1 cellular context compared by ENCODE assay signal in genomic region chr5:69331528-69332445, GRCh38.
TF ChIP-seq lines count a peak whose summit lies in the region.

No MANE protein-coding gene starts in this region.

TF ChIP-seq in HepG2, 621 proteins besides CTCF, POLR2A, EP300 and RAD21 (continued from another document):
- peak; percentile 48; the same call in 1 of the 2 replicates for TF ChIP-seq HMGXB3 (CRISPR knock-in tag; IDR thresholded peaks at IDR 0.05; ENCODE audit: borderline replicate concordance)
- TF ChIP-seq, protein P1, sequence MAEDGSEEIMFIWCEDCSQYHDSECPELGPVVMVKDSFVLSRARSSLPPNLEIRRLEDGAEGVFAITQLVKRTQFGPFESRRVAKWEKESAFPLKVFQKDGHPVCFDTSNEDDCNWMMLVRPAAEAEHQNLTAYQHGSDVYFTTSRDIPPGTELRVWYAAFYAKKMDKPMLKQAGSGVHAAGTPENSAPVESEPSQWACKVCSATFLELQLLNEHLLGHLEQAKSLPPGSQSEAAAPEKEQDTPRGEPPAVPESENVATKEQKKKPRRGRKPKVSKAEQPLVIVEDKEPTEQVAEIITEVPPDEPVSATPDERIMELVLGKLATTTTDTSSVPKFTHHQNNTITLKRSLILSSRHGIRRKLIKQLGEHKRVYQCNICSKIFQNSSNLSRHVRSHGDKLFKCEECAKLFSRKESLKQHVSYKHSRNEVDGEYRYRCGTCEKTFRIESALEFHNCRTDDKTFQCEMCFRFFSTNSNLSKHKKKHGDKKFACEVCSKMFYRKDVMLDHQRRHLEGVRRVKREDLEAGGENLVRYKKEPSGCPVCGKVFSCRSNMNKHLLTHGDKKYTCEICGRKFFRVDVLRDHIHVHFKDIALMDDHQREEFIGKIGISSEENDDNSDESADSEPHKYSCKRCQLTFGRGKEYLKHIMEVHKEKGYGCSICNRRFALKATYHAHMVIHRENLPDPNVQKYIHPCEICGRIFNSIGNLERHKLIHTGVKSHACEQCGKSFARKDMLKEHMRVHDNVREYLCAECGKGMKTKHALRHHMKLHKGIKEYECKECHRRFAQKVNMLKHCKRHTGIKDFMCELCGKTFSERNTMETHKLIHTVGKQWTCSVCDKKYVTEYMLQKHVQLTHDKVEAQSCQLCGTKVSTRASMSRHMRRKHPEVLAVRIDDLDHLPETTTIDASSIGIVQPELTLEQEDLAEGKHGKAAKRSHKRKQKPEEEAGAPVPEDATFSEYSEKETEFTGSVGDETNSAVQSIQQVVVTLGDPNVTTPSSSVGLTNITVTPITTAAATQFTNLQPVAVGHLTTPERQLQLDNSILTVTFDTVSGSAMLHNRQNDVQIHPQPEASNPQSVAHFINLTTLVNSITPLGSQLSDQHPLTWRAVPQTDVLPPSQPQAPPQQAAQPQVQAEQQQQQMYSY (CRISPR knock-in tag; IDR thresholded peaks at IDR 0.05), result 0 out of 2 replicates have a peak, but pooled peaks have one; percentile 12
- TF ChIP-seq ATF1 (CRISPR knock-in tag; IDR thresholded peaks at IDR 0.05), result 0 out of 2 replicates have a peak, but pooled peaks have one; percentile 47
- TF ChIP-seq SNRNP70 (IDR thresholded peaks at IDR 0.05; ENCODE audit: low read depth, low read length), result no peak
- TF ChIP-seq ZNF703 (CRISPR knock-in tag; IDR thresholded peaks at IDR 0.05; ENCODE audit: borderline replicate concordance), result 0 out of 2 replicates have a peak, but pooled peaks have one; percentile 3
- no peak for TF ChIP-seq FOXA1 (IDR thresholded peaks at IDR 0.05)
- TF ChIP-seq FOXA1 (CRISPR knock-in tag; IDR thresholded peaks at IDR 0.05), result peak; percentile 48
- TF ChIP-seq, protein P2, sequence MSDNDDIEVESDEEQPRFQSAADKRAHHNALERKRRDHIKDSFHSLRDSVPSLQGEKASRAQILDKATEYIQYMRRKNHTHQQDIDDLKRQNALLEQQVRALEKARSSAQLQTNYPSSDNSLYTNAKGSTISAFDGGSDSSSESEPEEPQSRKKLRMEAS (IDR thresholded peaks at IDR 0.05), result 0 out of 2 replicates have a peak, but pooled peaks have one; percentile 23
- TF ChIP-seq, protein P3, sequence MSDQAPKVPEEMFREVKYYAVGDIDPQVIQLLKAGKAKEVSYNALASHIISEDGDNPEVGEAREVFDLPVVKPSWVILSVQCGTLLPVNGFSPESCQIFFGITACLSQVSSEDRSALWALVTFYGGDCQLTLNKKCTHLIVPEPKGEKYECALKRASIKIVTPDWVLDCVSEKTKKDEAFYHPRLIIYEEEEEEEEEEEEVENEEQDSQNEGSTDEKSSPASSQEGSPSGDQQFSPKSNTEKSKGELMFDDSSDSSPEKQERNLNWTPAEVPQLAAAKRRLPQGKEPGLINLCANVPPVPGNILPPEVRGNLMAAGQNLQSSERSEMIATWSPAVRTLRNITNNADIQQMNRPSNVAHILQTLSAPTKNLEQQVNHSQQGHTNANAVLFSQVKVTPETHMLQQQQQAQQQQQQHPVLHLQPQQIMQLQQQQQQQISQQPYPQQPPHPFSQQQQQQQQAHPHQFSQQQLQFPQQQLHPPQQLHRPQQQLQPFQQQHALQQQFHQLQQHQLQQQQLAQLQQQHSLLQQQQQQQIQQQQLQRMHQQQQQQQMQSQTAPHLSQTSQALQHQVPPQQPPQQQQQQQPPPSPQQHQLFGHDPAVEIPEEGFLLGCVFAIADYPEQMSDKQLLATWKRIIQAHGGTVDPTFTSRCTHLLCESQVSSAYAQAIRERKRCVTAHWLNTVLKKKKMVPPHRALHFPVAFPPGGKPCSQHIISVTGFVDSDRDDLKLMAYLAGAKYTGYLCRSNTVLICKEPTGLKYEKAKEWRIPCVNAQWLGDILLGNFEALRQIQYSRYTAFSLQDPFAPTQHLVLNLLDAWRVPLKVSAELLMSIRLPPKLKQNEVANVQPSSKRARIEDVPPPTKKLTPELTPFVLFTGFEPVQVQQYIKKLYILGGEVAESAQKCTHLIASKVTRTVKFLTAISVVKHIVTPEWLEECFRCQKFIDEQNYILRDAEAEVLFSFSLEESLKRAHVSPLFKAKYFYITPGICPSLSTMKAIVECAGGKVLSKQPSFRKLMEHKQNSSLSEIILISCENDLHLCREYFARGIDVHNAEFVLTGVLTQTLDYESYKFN (CRISPR knock-in tag; conservative IDR thresholded peaks at IDR 0.05), result peak; percentile 50
- TF ChIP-seq NCOA2 (CRISPR knock-in tag; IDR thresholded peaks at IDR 0.05), result peak; percentile 31; the same call in 1 of the 2 replicates
- TF ChIP-seq MATR3 (CRISPR knock-in tag; IDR thresholded peaks at IDR 0.05), result no peak
- TF ChIP-seq, protein P4, sequence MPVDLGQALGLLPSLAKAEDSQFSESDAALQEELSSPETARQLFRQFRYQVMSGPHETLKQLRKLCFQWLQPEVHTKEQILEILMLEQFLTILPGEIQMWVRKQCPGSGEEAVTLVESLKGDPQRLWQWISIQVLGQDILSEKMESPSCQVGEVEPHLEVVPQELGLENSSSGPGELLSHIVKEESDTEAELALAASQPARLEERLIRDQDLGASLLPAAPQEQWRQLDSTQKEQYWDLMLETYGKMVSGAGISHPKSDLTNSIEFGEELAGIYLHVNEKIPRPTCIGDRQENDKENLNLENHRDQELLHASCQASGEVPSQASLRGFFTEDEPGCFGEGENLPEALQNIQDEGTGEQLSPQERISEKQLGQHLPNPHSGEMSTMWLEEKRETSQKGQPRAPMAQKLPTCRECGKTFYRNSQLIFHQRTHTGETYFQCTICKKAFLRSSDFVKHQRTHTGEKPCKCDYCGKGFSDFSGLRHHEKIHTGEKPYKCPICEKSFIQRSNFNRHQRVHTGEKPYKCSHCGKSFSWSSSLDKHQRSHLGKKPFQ (CRISPR knock-in tag; IDR thresholded peaks at IDR 0.05; ENCODE audit: insufficient replicate concordance), result no peak
- peak; percentile 11 for TF ChIP-seq ASH2L (IDR thresholded peaks at IDR 0.05; ENCODE audit: insufficient read length, low read depth, low read length)
- TF ChIP-seq MIER2 (CRISPR knock-in tag; IDR thresholded peaks at IDR 0.05), result no peak
- TF ChIP-seq HNF4G (IDR thresholded peaks at IDR 0.05; ENCODE audit: borderline replicate concordance, low read depth, low read length), result 0 out of 2 replicates have a peak, but pooled peaks have one; percentile 27
- TF ChIP-seq HNF4G (CRISPR knock-in tag; IDR thresholded peaks at IDR 0.05; ENCODE audit: borderline replicate concordance, low read depth), result no peak
- TF ChIP-seq ZNF354B (CRISPR knock-in tag; IDR thresholded peaks at IDR 0.05), result no peak
- TF ChIP-seq NFIC (IDR thresholded peaks at IDR 0.05; ENCODE audit: low read length), result peak; percentile 56; the same call in 1 of the 2 replicates
- TF ChIP-seq, protein P5, sequence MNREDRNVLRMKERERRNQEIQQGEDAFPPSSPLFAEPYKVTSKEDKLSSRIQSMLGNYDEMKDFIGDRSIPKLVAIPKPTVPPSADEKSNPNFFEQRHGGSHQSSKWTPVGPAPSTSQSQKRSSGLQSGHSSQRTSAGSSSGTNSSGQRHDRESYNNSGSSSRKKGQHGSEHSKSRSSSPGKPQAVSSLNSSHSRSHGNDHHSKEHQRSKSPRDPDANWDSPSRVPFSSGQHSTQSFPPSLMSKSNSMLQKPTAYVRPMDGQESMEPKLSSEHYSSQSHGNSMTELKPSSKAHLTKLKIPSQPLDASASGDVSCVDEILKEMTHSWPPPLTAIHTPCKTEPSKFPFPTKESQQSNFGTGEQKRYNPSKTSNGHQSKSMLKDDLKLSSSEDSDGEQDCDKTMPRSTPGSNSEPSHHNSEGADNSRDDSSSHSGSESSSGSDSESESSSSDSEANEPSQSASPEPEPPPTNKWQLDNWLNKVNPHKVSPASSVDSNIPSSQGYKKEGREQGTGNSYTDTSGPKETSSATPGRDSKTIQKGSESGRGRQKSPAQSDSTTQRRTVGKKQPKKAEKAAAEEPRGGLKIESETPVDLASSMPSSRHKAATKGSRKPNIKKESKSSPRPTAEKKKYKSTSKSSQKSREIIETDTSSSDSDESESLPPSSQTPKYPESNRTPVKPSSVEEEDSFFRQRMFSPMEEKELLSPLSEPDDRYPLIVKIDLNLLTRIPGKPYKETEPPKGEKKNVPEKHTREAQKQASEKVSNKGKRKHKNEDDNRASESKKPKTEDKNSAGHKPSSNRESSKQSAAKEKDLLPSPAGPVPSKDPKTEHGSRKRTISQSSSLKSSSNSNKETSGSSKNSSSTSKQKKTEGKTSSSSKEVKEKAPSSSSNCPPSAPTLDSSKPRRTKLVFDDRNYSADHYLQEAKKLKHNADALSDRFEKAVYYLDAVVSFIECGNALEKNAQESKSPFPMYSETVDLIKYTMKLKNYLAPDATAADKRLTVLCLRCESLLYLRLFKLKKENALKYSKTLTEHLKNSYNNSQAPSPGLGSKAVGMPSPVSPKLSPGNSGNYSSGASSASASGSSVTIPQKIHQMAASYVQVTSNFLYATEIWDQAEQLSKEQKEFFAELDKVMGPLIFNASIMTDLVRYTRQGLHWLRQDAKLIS (CRISPR knock-in tag; IDR thresholded peaks at IDR 0.05), result no peak
- peak; percentile 82 for TF ChIP-seq SAP130 (CRISPR knock-in tag; IDR thresholded peaks at IDR 0.05; ENCODE audit: low read depth)
- TF ChIP-seq TAF1 (CRISPR knock-in tag; IDR thresholded peaks at IDR 0.05), result no peak
- no peak for TF ChIP-seq ZNF773 (CRISPR knock-in tag; IDR thresholded peaks at IDR 0.05; ENCODE audit: borderline replicate concordance)
- TF ChIP-seq ZNF644 (CRISPR knock-in tag; IDR thresholded peaks at IDR 0.05; ENCODE audit: low read depth), result peak; percentile 61; the same call in 1 of the 2 replicates
- TF ChIP-seq, protein P6, sequence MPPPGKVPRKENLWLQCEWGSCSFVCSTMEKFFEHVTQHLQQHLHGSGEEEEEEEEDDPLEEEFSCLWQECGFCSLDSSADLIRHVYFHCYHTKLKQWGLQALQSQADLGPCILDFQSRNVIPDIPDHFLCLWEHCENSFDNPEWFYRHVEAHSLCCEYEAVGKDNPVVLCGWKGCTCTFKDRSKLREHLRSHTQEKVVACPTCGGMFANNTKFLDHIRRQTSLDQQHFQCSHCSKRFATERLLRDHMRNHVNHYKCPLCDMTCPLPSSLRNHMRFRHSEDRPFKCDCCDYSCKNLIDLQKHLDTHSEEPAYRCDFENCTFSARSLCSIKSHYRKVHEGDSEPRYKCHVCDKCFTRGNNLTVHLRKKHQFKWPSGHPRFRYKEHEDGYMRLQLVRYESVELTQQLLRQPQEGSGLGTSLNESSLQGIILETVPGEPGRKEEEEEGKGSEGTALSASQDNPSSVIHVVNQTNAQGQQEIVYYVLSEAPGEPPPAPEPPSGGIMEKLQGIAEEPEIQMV (CRISPR knock-in tag; IDR thresholded peaks at IDR 0.05; ENCODE audit: low read depth), result 0 out of 2 replicates have a peak, but pooled peaks have one; percentile 31
- TF ChIP-seq PHF21A (CRISPR knock-in tag; IDR thresholded peaks at IDR 0.05), result 0 out of 2 replicates have a peak, but pooled peaks have one; percentile 25
- TF ChIP-seq ZSCAN9 (CRISPR knock-in tag; IDR thresholded peaks at IDR 0.05; ENCODE audit: borderline replicate concordance), result 0 out of 2 replicates have a peak, but pooled peaks have one; percentile 13
- TF ChIP-seq ETV5 (CRISPR knock-in tag; IDR thresholded peaks at IDR 0.05; ENCODE audit: borderline replicate concordance), result peak; percentile 21; the same call in 1 of the 2 replicates
- TF ChIP-seq, protein P7, sequence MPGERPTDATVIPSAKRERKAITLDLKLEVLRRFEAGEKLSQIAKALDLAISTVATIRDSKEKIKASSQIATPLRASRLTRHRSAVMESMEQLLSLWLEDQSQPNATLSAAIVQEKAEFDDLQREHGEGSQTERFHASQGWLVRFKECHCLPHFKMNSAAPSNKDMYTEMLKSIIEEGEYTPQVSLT (CRISPR knock-in tag; IDR thresholded peaks at IDR 0.05; ENCODE audit: borderline replicate concordance, low read depth), result no peak
- TF ChIP-seq GATAD2A (CRISPR knock-in tag; IDR thresholded peaks at IDR 0.05), result peak; percentile 65
